16 cellular contexts compared by ENCODE assay signal in the genomic region with DNA sequence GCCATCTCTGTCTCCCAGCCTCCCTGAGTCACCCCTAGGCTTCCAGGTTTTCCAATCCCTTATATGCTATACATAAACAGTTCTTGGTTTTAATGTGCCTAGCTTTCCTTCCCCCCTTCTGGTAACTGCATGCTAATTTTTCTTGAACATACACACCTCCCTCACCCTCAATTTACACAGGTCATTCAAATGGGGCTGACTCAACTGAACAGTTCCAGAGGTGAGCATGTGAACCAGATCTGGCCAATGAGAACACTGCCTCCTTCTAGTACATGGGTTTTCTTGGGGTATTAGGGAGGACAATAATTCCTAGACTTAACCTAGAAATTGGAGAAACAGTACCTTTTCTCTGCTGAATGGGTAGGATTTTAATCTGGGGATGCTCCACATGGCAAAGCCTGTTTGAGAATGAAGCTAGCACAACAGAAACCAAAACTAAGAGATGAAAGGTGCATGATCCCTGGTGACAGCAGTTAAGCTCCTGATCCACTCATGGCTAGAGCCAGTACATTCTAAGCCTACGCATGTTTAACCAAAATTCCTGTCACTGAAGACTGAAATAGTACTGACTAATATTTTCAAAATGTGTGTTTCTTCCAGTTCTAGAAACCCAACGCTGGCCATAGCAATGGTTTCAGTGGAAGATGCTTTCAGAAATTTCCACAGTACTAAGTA. TPM values are rescaled to one million over a fixed set of nuclear protein-coding genes. Genes with fewer than 3 reads are reported as not detected.
DNase-seq lines count a peak whose midpoint lies in the region; ATAC-seq and TF ChIP-seq lines count a peak whose summit lies in the region.
"Had no signal": no experiment of that assay in that cellular context is flagged by ENCODE, and none has a peak within 500 bp of the region (broad histone marks: within the 10 kb centered on the region; RNA-seq: fewer than 3 reads in every experiment).

No MANE protein-coding gene starts in this region.

- H3K9me3 Mint-ChIP-seq in activated CD8-positive, alpha-beta memory T cell treated with anti-CD3 and anti-CD28 coated beads, Interleukin-2, amount 10 ng/mL, durations not matched to agents 7 days and 5 days (ENCODE audit: low read depth), result no peaks in the 10 kb centered on the region
- H3K9me3 Mint-ChIP-seq: activated B cell treated with CpG ODN at 0.5 μM for 24 hours; activated naive CD4-positive, alpha-beta T cell treated with anti-CD3 and anti-CD28 coated beads, Interleukin-2, amount 50 U/mL, for 24 hours; naive thymus-derived CD4-positive, alpha-beta T cell had no signal

- H4K20me1 ChIP-seq in MM.1S (ENCODE audit: insufficient read depth, low read length), result no peaks in the 10 kb centered on the region

- peaks cover 17% of the 10 kb centered on the region for H3K4me1 ChIP-seq in MM.1S (ENCODE audit: low read length)
- H3K4me1 ChIP-seq in skeletal muscle tissue (ENCODE audit: control insufficient read depth in 3 of 3, insufficient read depth in 3 of 3, low read length in 3 of 3), result peaks cover 10 to 19% (median 10%) of the 10 kb centered on the region in 3 donors

- peak overlapping the region; percentile 39; the same call in 1 of the 2 replicates for H2AFZ ChIP-seq in MM.1S (ENCODE audit: low read length)

- H3K27me3 ChIP-seq in MM.1S (replicated peaks; ENCODE audit: insufficient read depth, low read length) (no peaks in the 10 kb centered on the region), skeletal muscle tissue (ENCODE audit: control insufficient read depth in 3 of 3, insufficient read depth in 3 of 3, low read length in 3 of 3) (no peaks in the 10 kb centered on the region)

- H3K27ac ChIP-seq in MM.1S (ENCODE audit: low read length) (peak overlapping the region; percentile 12; the same call in 1 of the 2 replicates), skeletal muscle tissue (ENCODE audit: low read depth, low read length) (peak overlapping the region; percentile 32)

- no peaks in the 10 kb centered on the region for H3K9me2 ChIP-seq in MM.1S (replicated peaks; ENCODE audit: insufficient read depth, low read length)

- H3K4me3 ChIP-seq in MM.1S (ENCODE audit: low read length) (peak overlapping the region; percentile 27; the same call in 1 of the 2 replicates), skeletal muscle tissue (ENCODE audit: low read length in 3 of 3) (no peak overlapping the region)

- H3K36me3 Mint-ChIP-seq in activated CD8-positive, alpha-beta memory T cell treated with anti-CD3 and anti-CD28 coated beads, Interleukin-2, amount 10 ng/mL, durations not matched to agents 7 days and 5 days, result peaks cover 12% of the 10 kb centered on the region

- TF ChIP-seq CTCF in MM.1S (IDR thresholded peaks at IDR 0.05; ENCODE audit: low read length), result no peak

- 0 out of 2 replicates have a peak, but pooled peaks cover 9% of the 10 kb centered on the region for H3F3A ChIP-seq in MM.1S (ENCODE audit: insufficient read depth, low read length)

- no peak for DNase-seq in activated CD8-positive, alpha-beta memory T cell treated with anti-CD3 and anti-CD28 coated beads, Interleukin-2, amount 10 ng/mL, durations not matched to agents 7 days and 5 days
- no peak for DNase-seq in activated CD8-positive, alpha-beta memory T cell treated with anti-CD3 and anti-CD28 coated beads, Interleukin-2, amount 50 U/mL, for 4 hours
- DNase-seq in MM.1S (peak; percentile 56), occipital lobe (lab: John Stamatoyannopoulos, UW) (no peak), NOMO-1 (lab: John Stamatoyannopoulos, UW; ENCODE audit: unreplicated experiment in 2 of 2) (no peak), germinal center (ENCODE audit: low spot score) (no peak)
- DNase-seq: activated B cell treated with CpG ODN at 0.5 μM for 24 hours; cortex of kidney; DMS 273 treated with DMSO at 0.1 percent for 48 hours; GOT3; Karpas-422; kidney; naive thymus-derived CD4-positive, alpha-beta T cell had no signal

- peaks cover 33% of the 10 kb centered on the region for H3K4me1 Mint-ChIP-seq in activated CD8-positive, alpha-beta memory T cell treated with anti-CD3 and anti-CD28 coated beads, Interleukin-2, amount 10 ng/mL, durations not matched to agents 7 days and 5 days

- H3K4me3 Mint-ChIP-seq in activated CD8-positive, alpha-beta memory T cell treated with anti-CD3 and anti-CD28 coated beads, Interleukin-2, amount 10 ng/mL, durations not matched to agents 7 days and 5 days, result no peak overlapping the region
- H3K4me3 Mint-ChIP-seq: activated B cell treated with CpG ODN at 0.5 μM for 24 hours; activated naive CD4-positive, alpha-beta T cell treated with anti-CD3 and anti-CD28 coated beads, Interleukin-2, amount 50 U/mL, for 24 hours had no signal

- H3K27ac Mint-ChIP-seq in activated CD8-positive, alpha-beta memory T cell treated with anti-CD3 and anti-CD28 coated beads, Interleukin-2, amount 10 ng/mL, durations not matched to agents 7 days and 5 days, result peak overlapping the region; percentile 28
- H3K27ac Mint-ChIP-seq: activated B cell treated with CpG ODN at 0.5 μM for 24 hours; activated naive CD4-positive, alpha-beta T cell treated with anti-CD3 and anti-CD28 coated beads, Interleukin-2, amount 50 U/mL, for 24 hours had no signal

- H3K4me2 ChIP-seq in MM.1S (ENCODE audit: low read depth, low read length), result peak overlapping the region; percentile 47

- peaks cover 58% of the 10 kb centered on the region for H3K79me2 ChIP-seq in MM.1S (ENCODE audit: low read length)

- CTCF ChIA-PET in activated CD8-positive, alpha-beta memory T cell treated with anti-CD3 and anti-CD28 coated beads, Interleukin-2, amount 10 ng/mL, durations not matched to agents 7 days and 5 days (lab: Charles Lee), result interaction anchor here (1.0 kb wide), 1 partner anchor 58 kb away, joined by 3 read pairs; no protein-coding TSS in a partner anchor

- no peaks in the 10 kb centered on the region for H3K27me3 Mint-ChIP-seq in activated CD8-positive, alpha-beta memory T cell treated with anti-CD3 and anti-CD28 coated beads, Interleukin-2, amount 10 ng/mL, durations not matched to agents 7 days and 5 days
- H3K27me3 Mint-ChIP-seq: activated B cell treated with CpG ODN at 0.5 μM for 24 hours; activated naive CD4-positive, alpha-beta T cell treated with anti-CD3 and anti-CD28 coated beads, Interleukin-2, amount 50 U/mL, for 24 hours; naive thymus-derived CD4-positive, alpha-beta T cell had no signal

- H3K9ac ChIP-seq in MM.1S (ENCODE audit: low read length), result no peak overlapping the region
- no peak overlapping the region for H3K9ac ChIP-seq in skeletal muscle tissue (ENCODE audit: low read depth in 1 of 3, low read length in 3 of 3)

- ATAC-seq in activated CD8-positive, alpha-beta memory T cell treated with anti-CD3 and anti-CD28 coated beads, Interleukin-2, amount 10 ng/mL, durations not matched to agents 7 days and 5 days, result peak; percentile 68
- peak; percentile 62 for ATAC-seq in GM21576 (IDR thresholded peaks at IDR 0.05; ENCODE audit: unreplicated experiment)
- ATAC-seq: naive thymus-derived CD4-positive, alpha-beta T cell had no signal

- H3K36me3 ChIP-seq in MM.1S (replicated peaks; ENCODE audit: insufficient read depth, low read length) (no peaks in the 10 kb centered on the region), skeletal muscle tissue (ENCODE audit: control insufficient read depth in 3 of 3, insufficient read depth in 3 of 3, low read length in 3 of 3) (no peaks in the 10 kb centered on the region)

- H3K9me3 ChIP-seq in MM.1S (replicated peaks; ENCODE audit: insufficient read depth, low read length), result no peaks in the 10 kb centered on the region
- H3K9me3 ChIP-seq in skeletal muscle tissue (ENCODE audit: control insufficient read depth in 3 of 3, low read length in 3 of 3), result no peaks in the 10 kb centered on the region

RNA-seq across cellular contexts. Expression of gene SLC25A12, which starts 11.8 kb away (rescaled TPM):
- 10 to 100 TPM; 28.9 to 31.3 TPM for total RNA-seq in activated CD8-positive, alpha-beta memory T cell treated with anti-CD3 and anti-CD28 coated beads, Interleukin-2, amount 10 ng/mL, durations not matched to agents 7 days and 5 days
- total RNA-seq in skeletal muscle tissue (27.7 TPM), occipital lobe (82.7 TPM)

RNA-seq across cellular contexts. Expression of gene HAT1, which starts 40.0 kb away (rescaled TPM):
- total RNA-seq in activated CD8-positive, alpha-beta memory T cell treated with anti-CD3 and anti-CD28 coated beads, Interleukin-2, amount 10 ng/mL, durations not matched to agents 7 days and 5 days, result 10 to 100 TPM; 60.2 to 70.9 TPM
- 32.4 TPM for total RNA-seq in skeletal muscle tissue
- total RNA-seq in occipital lobe, result 62.1 TPM
